11 cellular contexts compared by ENCODE assay signal in the genomic region with DNA sequence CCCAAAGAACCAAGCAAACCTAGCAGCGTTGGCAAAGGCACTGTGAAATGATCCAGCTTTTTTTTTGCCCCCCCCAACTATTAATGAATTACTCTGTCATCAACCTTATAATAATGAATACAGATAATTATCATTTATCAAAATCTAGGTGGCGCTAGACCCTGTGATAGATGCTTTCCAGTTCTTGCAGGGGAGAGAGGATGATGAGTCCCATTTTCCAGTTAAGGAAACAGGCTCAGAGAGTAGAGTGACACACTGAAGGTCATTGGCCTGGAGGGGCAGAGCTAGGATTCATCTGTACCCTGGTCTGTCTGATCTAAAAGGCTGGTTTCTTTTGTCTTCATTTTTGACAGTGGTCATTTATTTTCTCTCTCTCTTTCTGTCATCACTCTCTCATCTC. TPM values are rescaled to one million over a fixed set of nuclear protein-coding genes. Genes with fewer than 3 reads are reported as not detected.
DNase-seq lines count a peak whose midpoint lies in the region; ATAC-seq, FAIRE-seq and TF ChIP-seq lines count a peak whose summit lies in the region.
"Had no signal": no experiment of that assay in that cellular context is flagged by ENCODE, and none has a peak within 500 bp of the region (broad histone marks: within the 10 kb centered on the region; RNA-seq: fewer than 3 reads in every experiment).

No MANE protein-coding gene starts in this region.

- H3K4me1 ChIP-seq in A673 (ENCODE audit: insufficient read depth, low read length, poor library complexity, severe bottlenecking) (peaks cover 17% of the 10 kb centered on the region), DND-41 (ENCODE audit: insufficient read depth, low read length) (0 out of 2 replicates have a peak, but pooled peaks cover 3% of the 10 kb centered on the region), Loucy (ENCODE audit: insufficient read depth, low read length, poor library complexity, severe bottlenecking) (peaks cover 40% of the 10 kb centered on the region), mammary epithelial cell (ENCODE audit: insufficient read depth, low read length) (peaks cover 22% of the 10 kb centered on the region), thyroid gland (peaks cover 24 to 39% of the 10 kb centered on the region in 2 donors)

- no peak overlapping the region for H2AFZ ChIP-seq in DND-41 (ENCODE audit: low read depth, low read length)
- no peak overlapping the region for H2AFZ ChIP-seq in Loucy (ENCODE audit: low read length)
- no peak overlapping the region for H2AFZ ChIP-seq in mammary epithelial cell (ENCODE audit: low read depth, low read length)

- H3K4me3 ChIP-seq in A673 (ENCODE audit: low read depth, low read length, poor library complexity, severe bottlenecking) (no peak overlapping the region), DND-41 (ENCODE audit: low read depth in 1 of 2, low read length in 2 of 2) (no peak overlapping the region), Loucy (ENCODE audit: low read length, poor library complexity, severe bottlenecking) (no peak overlapping the region), mammary epithelial cell (replicated peaks in 1 of 3; ENCODE audit: insufficient read depth in 1 of 3, low read depth in 2 of 3, low read length in 3 of 3) (no peak overlapping the region), thyroid gland (replicated peaks in 1 of 3) (no peak overlapping the region)
- H3K4me3 ChIP-seq: stomach had no signal

- dilution Hi-C loops in mammary epithelial cell (cut with HindIII; ENCODE audit: low sequenced_read_pairs) = no loop called here

- H3K9ac ChIP-seq in DND-41 (ENCODE audit: low read depth, low read length) = no peak overlapping the region
- no peak overlapping the region for H3K9ac ChIP-seq in Loucy (ENCODE audit: low read depth, low read length, poor library complexity, severe bottlenecking)
- H3K9ac ChIP-seq in mammary epithelial cell (ENCODE audit: insufficient read depth, low read length) = no peak overlapping the region

- H3K27ac ChIP-seq in A673 (ENCODE audit: low read depth, low read length, poor library complexity, severe bottlenecking) = no peak overlapping the region
- no peak overlapping the region for H3K27ac ChIP-seq in DND-41 (ENCODE audit: low read length)
- H3K27ac ChIP-seq in mammary epithelial cell (ENCODE audit: insufficient read depth, low read depth, low read length) = no peak overlapping the region
- H3K27ac ChIP-seq in thyroid gland = no peak overlapping the region
- H3K27ac ChIP-seq: stomach had no signal

- DNase-seq in A673 (ENCODE audit: low spot score) (peak; percentile 18), DND-41 (no peak), mammary epithelial cell (peak; percentile 13), thyroid gland (no peak), GM12892 (ENCODE audit: insufficient read length) (no peak)
- DNase-seq in activated T-cell treated with anti-CD3 and anti-CD28 coated beads, Interleukin-2, amount 50 U/mL, for 48 hours = no peak
- no peak for DNase-seq in stimulated activated CD4-positive, alpha-beta T cell treated with anti-CD3 and anti-CD28 coated beads, Interleukin-4, amount 100 ng/mL, for 1 hour
- DNase-seq: activated CD4-positive, alpha-beta T cell treated with anti-CD3 and anti-CD28 coated beads, Interleukin-2, amount 10 ng/mL, durations not matched to agents 7 days and 5 days; stimulated activated CD4-positive, alpha-beta T cell treated with anti-CD3 and anti-CD28 coated beads, Interleukin-4, amount 100 ng/mL, for 24 hours; stomach had no signal

- no peaks in the 10 kb centered on the region for H3K27me3 ChIP-seq in A673 (replicated peaks; ENCODE audit: insufficient read depth, low read depth, low read length, poor library complexity)
- H3K27me3 ChIP-seq in DND-41 (ENCODE audit: insufficient read depth, low read length, poor library complexity) = no peaks in the 10 kb centered on the region
- no peaks in the 10 kb centered on the region for H3K27me3 ChIP-seq in Loucy (ENCODE audit: insufficient read depth, low read length, poor library complexity, severe bottlenecking)
- H3K27me3 ChIP-seq in mammary epithelial cell (ENCODE audit: insufficient read depth, low read length) = no peaks in the 10 kb centered on the region
- H3K27me3 ChIP-seq in thyroid gland = no peaks in the 10 kb centered on the region
- H3K27me3 ChIP-seq: stomach had no signal

- H4K20me1 ChIP-seq in DND-41 (ENCODE audit: insufficient read depth, low read length) (no peaks in the 10 kb centered on the region), Loucy (ENCODE audit: insufficient read depth, low read length, poor library complexity, severe bottlenecking) (no peaks in the 10 kb centered on the region), mammary epithelial cell (ENCODE audit: insufficient read depth, low read length) (no peaks in the 10 kb centered on the region)

- intact Hi-C loops in A673 (cut with micrococcal nuclease; ENCODE audit: unreplicated experiment) (loop anchor here (2.0 to 5.0 kb wide), 4 partner anchors 67 to 355 kb away; partner anchors contain the start of gene PDHB), mammary epithelial cell (cut with micrococcal nuclease) (loop anchor here (1.0 to 5.0 kb wide), 7 partner anchors 41 to 345 kb away; partner anchors contain the start of gene PDHB), thyroid gland (cut with DNase I) (loop anchor here (5.0 to 10.0 kb wide), 3 partner anchors 40 to 220 kb away; partner anchors contain the start of gene KCTD6)

- WGBS in mammary epithelial cell (ENCODE audit: low coverage, missing lambda C conversion rate) = 36% methylated on average over 2 of the region's 2 CpGs
- WGBS in thyroid gland, 2 donors = 100% methylated on average over 2 of the region's 2 CpGs

- H3K4me2 ChIP-seq in DND-41 (ENCODE audit: insufficient read depth, low read length) = no peak overlapping the region
- no peak overlapping the region for H3K4me2 ChIP-seq in Loucy (ENCODE audit: low read depth, low read length, poor library complexity, severe bottlenecking)
- no peak overlapping the region for H3K4me2 ChIP-seq in mammary epithelial cell (ENCODE audit: insufficient read depth, low read depth, low read length)

- BruUV-seq in A673 (replicated peaks; lab: Mats Ljungman, UMichigan) (no TSS peak), mammary epithelial cell (replicated peaks; lab: Mats Ljungman, UMichigan) (no TSS peak)

- H3K9me3 ChIP-seq in A673 (ENCODE audit: low read depth, low read length, poor library complexity, severe bottlenecking) = no peaks in the 10 kb centered on the region
- no peaks in the 10 kb centered on the region for H3K9me3 ChIP-seq in DND-41 (ENCODE audit: insufficient read depth, low read length, severe bottlenecking)
- no peaks in the 10 kb centered on the region for H3K9me3 ChIP-seq in Loucy (ENCODE audit: insufficient read depth, low read depth, low read length)
- H3K9me3 ChIP-seq in mammary epithelial cell (replicated peaks; ENCODE audit: insufficient read depth, low read length) = no peaks in the 10 kb centered on the region
- H3K9me3 ChIP-seq in thyroid gland = no peaks in the 10 kb centered on the region
- H3K9me3 ChIP-seq: stomach had no signal

- in situ Hi-C loops in mammary epithelial cell (cut with MboI; ENCODE audit: low sequenced_read_pairs in 2 of 2) = loop anchor here (10.0 kb wide), 1 partner anchor 207 kb away; no protein-coding TSS in a partner anchor

- no peaks in the 10 kb centered on the region for H3F3A ChIP-seq in Loucy (ENCODE audit: low read depth)

- CTCF ChIA-PET in A673 (lab: Charles Lee) (no interaction called here), mammary epithelial cell (lab: Charles Lee; ENCODE audit: low non-redundant PET) (interaction anchor here (0.6 kb wide), 1 partner anchor 151 kb away, joined by 3 read pairs; no protein-coding TSS in a partner anchor)

- TF ChIP-seq POLR2A in thyroid gland (IDR thresholded peaks at IDR 0.05) (no peak), GM12892 (IDR thresholded peaks at IDR 0.05; ENCODE audit: low read depth, low read length) (no peak)

- no peaks in the 10 kb centered on the region for H3K9me2 ChIP-seq in Loucy (replicated peaks; ENCODE audit: low read depth, low read length)

- ATAC-seq in DND-41 (ENCODE audit: insufficient read depth, low read depth) = no peak

- POLR2A ChIA-PET in A673 (lab: Charles Lee; ENCODE audit: low non-redundant PET) = no interaction called here

- H3K36me3 ChIP-seq in A673 (ENCODE audit: insufficient read depth, low read length, poor library complexity, severe bottlenecking) (no peaks in the 10 kb centered on the region), DND-41 (ENCODE audit: insufficient read depth, low read length) (no peaks in the 10 kb centered on the region), Loucy (ENCODE audit: insufficient read depth, low read length) (no peaks in the 10 kb centered on the region), mammary epithelial cell (ENCODE audit: insufficient read depth, low read length) (no peaks in the 10 kb centered on the region), thyroid gland (peaks cover 4 to 6% of the 10 kb centered on the region in 2 donors)

- FAIRE-seq in GM12892 (lab: Jason Lieb, UNC) = no peak

- H3K79me2 ChIP-seq in DND-41 (ENCODE audit: insufficient read depth, low read length) = no peaks in the 10 kb centered on the region
- H3K79me2 ChIP-seq in Loucy (ENCODE audit: insufficient read depth, low read length) = no peaks in the 10 kb centered on the region
- H3K79me2 ChIP-seq in mammary epithelial cell (ENCODE audit: insufficient read depth, low read length) = no peaks in the 10 kb centered on the region

- TF ChIP-seq CTCF in A673 (conservative IDR thresholded peaks at IDR 0.05; ENCODE audit: low read depth, low read length) (peak; percentile 47), DND-41 (IDR thresholded peaks at IDR 0.05; ENCODE audit: borderline replicate concordance, extremely low read depth, low read length, poor library complexity, severe bottlenecking) (peak; percentile 34), Loucy (conservative IDR thresholded peaks at IDR 0.05; ENCODE audit: low read length) (peak; percentile 64), mammary epithelial cell (conservative IDR thresholded peaks at IDR 0.05 in 1 of 2, IDR thresholded peaks at IDR 0.05 in 1 of 2; ENCODE audit: extremely low read depth in 1 of 2, insufficient read depth in 1 of 2, low read depth in 1 of 2, low read length in 2 of 2) (peak; percentile 29 to 39), thyroid gland (IDR thresholded peaks at IDR 0.05) (no peak)

RNA-seq across cellular contexts. Expression of gene ACOX2, which starts 5.0 kb away (rescaled TPM):
- total RNA-seq in A673 (2021) = 5.4 and 7.2 TPM in 2 replicates
- 1 to 10 TPM in 1 of 2 donors, not detected in 1; 1.0 TPM for total RNA-seq in mammary epithelial cell
- 0.74 TPM for polyA plus RNA-seq in mammary epithelial cell
- polyA minus RNA-seq in mammary epithelial cell = 8.9 TPM
- 10 to 100 TPM; 17.8 to 62.2 (median 37.4) TPM for total RNA-seq in thyroid gland
- polyA plus RNA-seq in GM12892 (2012; ENCODE audit: missing spikeins) = not detected
- total RNA-seq: activated CD4-positive, alpha-beta T cell treated with anti-CD3 and anti-CD28 coated beads, Interleukin-2, amount 10 ng/mL, durations not matched to agents 7 days and 5 days had no signal

RNA-seq across cellular contexts. Expression of gene KCTD6, which starts 40.1 kb away (rescaled TPM):
- total RNA-seq in A673 (2021) (14.2 and 14.3 TPM in 2 replicates), mammary epithelial cell (1 to 10 TPM; 2.7 to 5.6 TPM), thyroid gland (10 to 100 TPM; 16.6 to 33.6 (median 21.3) TPM)
- 4.5 TPM for polyA plus RNA-seq in mammary epithelial cell
- polyA minus RNA-seq in mammary epithelial cell = 6.4 TPM
- polyA plus RNA-seq in GM12892 (2012; ENCODE audit: missing spikeins) = 6.3 TPM

RNA-seq across cellular contexts. Expression of gene FAM107A, which starts 45.2 kb away (rescaled TPM):
- total RNA-seq in A673 (2021) = not detected in 2 replicates
- under 1 TPM in 1 of 2 donors, not detected in 1; under 0.01 TPM for total RNA-seq in mammary epithelial cell
- polyA plus RNA-seq in mammary epithelial cell = not detected
- polyA minus RNA-seq in mammary epithelial cell = not detected
- 100 to 1,000 TPM in 1 of 4 donors, 10 to 100 TPM in 3; 62.3 to 137 (median 83.3) TPM for total RNA-seq in thyroid gland
- not detected for polyA plus RNA-seq in GM12892 (2012; ENCODE audit: missing spikeins)
- total RNA-seq: activated CD4-positive, alpha-beta T cell treated with anti-CD3 and anti-CD28 coated beads, Interleukin-2, amount 10 ng/mL, durations not matched to agents 7 days and 5 days had no signal

Comparison
In these comparisons a context has a peak if more than half of its experiments do, and no peak if none do; other contexts are left out.
1. DNase-seq: peak in A673 (single experiment) and mammary epithelial cell (single experiment); none in DND-41 (single experiment), thyroid gland (0 of 2), activated T-cell treated with anti-CD3 and anti-CD28 coated beads, Interleukin-2, amount 50 U/mL, for 48 hours (0 of 2), GM12892 (single experiment) and stimulated activated CD4-positive, alpha-beta T cell treated with anti-CD3 and anti-CD28 coated beads, Interleukin-4, amount 100 ng/mL, for 1 hour (single experiment).
2. CTCF ChIP-seq: peak in A673 (single experiment), DND-41 (single experiment), Loucy (single experiment) and mammary epithelial cell (2 of 2); none in thyroid gland (0 of 6).
3. RNA of gene FAM107A, which starts 45.2 kb away (total RNA-seq): 62.3 to 137 TPM in thyroid gland; not detected in A673 and under 0.01 TPM in mammary epithelial cell; every median in the first group is over 10 times any median in the second.